ENCODE assay signal across 9 cellular contexts in the genomic region with DNA sequence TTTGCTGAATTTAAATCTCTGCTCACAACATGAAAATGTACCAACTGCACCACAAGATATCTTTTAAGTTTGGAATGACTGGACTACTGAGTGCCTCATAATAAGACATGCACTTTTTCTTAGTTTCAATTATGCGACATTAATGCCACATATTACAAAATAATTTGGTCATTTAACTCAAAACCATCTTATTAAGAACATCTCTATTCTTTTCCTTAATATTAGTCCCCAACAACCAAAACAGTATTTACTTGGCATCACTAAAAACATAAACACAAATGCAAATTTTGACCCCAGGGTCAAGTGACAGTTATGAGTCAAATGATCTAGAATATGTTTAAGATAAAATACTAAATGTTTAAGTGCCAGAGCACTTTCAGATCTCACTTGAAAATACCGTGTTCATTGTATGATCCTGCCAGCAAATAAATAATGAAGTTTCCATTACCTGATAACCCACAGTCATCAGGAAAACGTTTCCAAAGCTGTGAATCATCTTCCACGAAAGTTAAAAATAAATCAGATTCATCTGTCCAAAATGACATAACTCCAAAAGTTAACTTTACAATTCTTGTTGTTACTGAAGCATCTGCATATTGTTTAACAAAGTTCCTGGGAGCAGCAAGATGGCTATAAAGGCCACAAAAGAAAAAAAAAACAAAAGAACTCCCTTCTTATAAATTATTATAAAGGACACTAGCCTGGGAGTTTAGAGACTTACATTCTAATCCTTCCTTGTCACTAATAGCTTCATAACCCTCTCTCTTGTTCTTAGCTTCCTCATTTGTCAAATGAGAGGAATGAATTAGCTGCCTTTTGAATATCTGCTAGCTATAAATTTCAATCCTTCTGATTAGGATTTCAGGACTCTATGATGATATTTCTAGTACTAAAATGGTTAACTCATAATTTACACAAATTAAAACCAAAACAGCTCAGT. TPM values are rescaled to one million over a fixed set of nuclear protein-coding genes. Genes with fewer than 3 reads are reported as not detected.
A peak's percentile ranks its signal among the peaks of the same experiment; 100 is the strongest.
DNase-seq lines count a peak whose midpoint lies in the region; ATAC-seq and TF ChIP-seq lines count a peak whose summit lies in the region.
"Had no signal": no experiment of that assay in that cellular context is flagged by ENCODE, and none has a peak within 500 bp of the region (broad histone marks: within the 10 kb centered on the region; RNA-seq: fewer than 3 reads in every experiment).

No MANE protein-coding gene starts in this region.

- no peaks in the 10 kb centered on the region for H3K27me3 ChIP-seq in mammary epithelial cell (ENCODE audit: insufficient read depth, low read length)
- H3K27me3 ChIP-seq in gastrocnemius medialis, result no peaks in the 10 kb centered on the region

- H4K20me1 ChIP-seq in mammary epithelial cell (ENCODE audit: insufficient read depth, low read length), result peaks cover 6% of the 10 kb centered on the region

- H3K9ac ChIP-seq in mammary epithelial cell (ENCODE audit: insufficient read depth, low read length), result no peak overlapping the region

- peak overlapping the region; percentile 55 for H3K27ac ChIP-seq in mammary epithelial cell (ENCODE audit: insufficient read depth, low read depth, low read length)
- peak overlapping the region; percentile 66 to 80 (median 79) for H3K27ac ChIP-seq in gastrocnemius medialis

- intact Hi-C loops in mammary epithelial cell (cut with micrococcal nuclease) (loop anchor here (2.0 kb wide), 1 partner anchor 30 kb away; a partner anchor contains a TSS), gastrocnemius medialis (cut with DNase I; ENCODE audit: low total_unique reads) (no loop called here)

- ATAC-seq in HG03159 (IDR thresholded peaks at IDR 0.05; ENCODE audit: unreplicated experiment), result peak; percentile 69
- ATAC-seq in gastrocnemius medialis, result peak; percentile 77 to 81

- H3K4me3 ChIP-seq in mammary epithelial cell (replicated peaks in 1 of 3; ENCODE audit: insufficient read depth in 1 of 3, low read depth in 2 of 3, low read length in 3 of 3) (no peak overlapping the region), gastrocnemius medialis (peak overlapping the region in 3 of 4 donors; percentile 2 to 22 (median 8))

- H3K9me3 ChIP-seq in mammary epithelial cell (replicated peaks; ENCODE audit: insufficient read depth, low read length) (peaks cover 7% of the 10 kb centered on the region), gastrocnemius medialis (peaks cover 0 to 5% (median 0%) of the 10 kb centered on the region in 3 donors)

- POLR2A ChIA-PET in HEK293T (lab: Yijun Ruan, JAX), result interaction anchor here (1.5 kb wide), 1 partner anchor 31 kb away, joined by 8 read pairs; a partner anchor contains a TSS

- no peak for TF ChIP-seq POLR2A in gastrocnemius medialis (IDR thresholded peaks at IDR 0.05)

- in situ Hi-C loops in mammary epithelial cell (cut with MboI; ENCODE audit: low sequenced_read_pairs in 2 of 2), result no loop called here
- in situ Hi-C loops in gastrocnemius medialis (cut with MboI; ENCODE audit: low sequenced_read_pairs in 4 of 4), result loop anchor here in 2 of 4 donors (25.0 kb wide), 1 partner anchor 367 kb away; no protein-coding TSS in a partner anchor

- CTCF ChIA-PET in mammary epithelial cell (lab: Charles Lee; ENCODE audit: low non-redundant PET), result interaction anchor here (0.8 kb wide), 1 partner anchor 123 kb away, joined by 9 read pairs; no protein-coding TSS in a partner anchor
- CTCF ChIA-PET in HEK293T (lab: Yijun Ruan, JAX), result interaction anchor here (1.0 kb wide), 1 partner anchor 32 kb away, joined by 4 read pairs; no protein-coding TSS in a partner anchor

- H3K4me2 ChIP-seq in mammary epithelial cell (ENCODE audit: insufficient read depth, low read depth, low read length), result peak overlapping the region; percentile 64

- TF ChIP-seq CTCF in mammary epithelial cell (conservative IDR thresholded peaks at IDR 0.05 in 1 of 2, IDR thresholded peaks at IDR 0.05 in 1 of 2; ENCODE audit: extremely low read depth in 1 of 2, insufficient read depth in 1 of 2, low read depth in 1 of 2, low read length in 2 of 2) (no peak), gastrocnemius medialis (IDR thresholded peaks at IDR 0.05 in 4 of 5, conservative IDR thresholded peaks at IDR 0.05 in 1 of 5) (no peak)

- DNase-seq in NCI-H82 (lab: John Stamatoyannopoulos, UW), result peak; percentile 6
- DNase-seq in NCI-H82 treated with DMSO at 0.1 percent for 48 hours (lab: John Stamatoyannopoulos, UW; ENCODE audit: unreplicated experiment), result no peak
- DNase-seq in mammary epithelial cell, result peak; percentile 32
- no peak for DNase-seq in gastrocnemius medialis
- no peak for DNase-seq in NCI-H2081 treated with DMSO at 0.1 percent for 48 hours (lab: John Stamatoyannopoulos, UW)
- DNase-seq in activated CD4-positive, alpha-beta T cell treated with anti-CD3 and anti-CD28 coated beads, Interleukin-2, amount 50 U/mL, for 4 hours, result no peak
- DNase-seq in HEK293T (ENCODE audit: extremely low spot score), result no peak
- DNase-seq: cortex of kidney had no signal

- H3K4me1 ChIP-seq in mammary epithelial cell (ENCODE audit: insufficient read depth, low read length) (peaks cover 25% of the 10 kb centered on the region), gastrocnemius medialis (peaks cover 40 to 51% of the 10 kb centered on the region in 2 donors)

- H3K79me2 ChIP-seq in mammary epithelial cell (ENCODE audit: insufficient read depth, low read length), result peaks cover 99% of the 10 kb centered on the region

- H3K36me3 ChIP-seq in mammary epithelial cell (ENCODE audit: insufficient read depth, low read length), result no peaks in the 10 kb centered on the region
- no peaks in the 10 kb centered on the region for H3K36me3 ChIP-seq in gastrocnemius medialis

- no peak overlapping the region for H2AFZ ChIP-seq in mammary epithelial cell (ENCODE audit: low read depth, low read length)

- WGBS in mammary epithelial cell (ENCODE audit: low coverage, missing lambda C conversion rate), result 0% methylated on average over 4 of the region's 4 CpGs

- dilution Hi-C loops in mammary epithelial cell (cut with HindIII; ENCODE audit: low sequenced_read_pairs), result loop anchor here (5.0 kb wide), 1 partner anchor 62 kb away; no protein-coding TSS in a partner anchor

- BruUV-seq in mammary epithelial cell (replicated peaks; lab: Mats Ljungman, UMichigan), result no TSS peak

TF ChIP-seq in HEK293T, 16 proteins besides CTCF, POLR2A, EP300 and RAD21:
- no peak for TF ChIP-seq NFRKB (IDR thresholded peaks at IDR 0.05)
- no peak for TF ChIP-seq SUZ12 (IDR thresholded peaks at IDR 0.05)

RNA-seq across cellular contexts. Expression of a gene that starts 30.5 kb away (rescaled TPM):
- total RNA-seq in mammary epithelial cell (1 to 10 TPM; 3.2 to 5.3 TPM), gastrocnemius medialis (10 to 100 TPM in 2 of 4 donors, 1 to 10 TPM in 2; 2.9 to 12.8 (median 9.2) TPM)
- polyA plus RNA-seq in mammary epithelial cell, result 3.9 TPM
- polyA minus RNA-seq in mammary epithelial cell, result 5.5 TPM

RNA-seq across cellular contexts. Expression of a gene that starts 31.2 kb away (rescaled TPM):
- total RNA-seq in mammary epithelial cell, result 10 to 100 TPM; 52.9 to 76.8 TPM
- 15.1 TPM for polyA plus RNA-seq in mammary epithelial cell
- 47.3 TPM for polyA minus RNA-seq in mammary epithelial cell
- 10 to 100 TPM; 57.7 to 98.7 (median 77.9) TPM for total RNA-seq in gastrocnemius medialis

Comparison
In these comparisons a context has a peak if more than half of its experiments do, and no peak if none do; other contexts are left out.
1. DNase-seq: peak in NCI-H82 (single experiment) and mammary epithelial cell (single experiment); none in NCI-H82 treated with DMSO at 0.1 percent for 48 hours (single experiment), gastrocnemius medialis (0 of 2), NCI-H2081 treated with DMSO at 0.1 percent for 48 hours (single experiment), activated CD4-positive, alpha-beta T cell treated with anti-CD3 and anti-CD28 coated beads, Interleukin-2, amount 50 U/mL, for 4 hours (0 of 2) and HEK293T (single experiment).
2. H3K4me3 ChIP-seq: peak in gastrocnemius medialis (3 of 4); none in mammary epithelial cell (0 of 3).